ENCODE assay signal across 1 cellular context in the genomic region with DNA sequence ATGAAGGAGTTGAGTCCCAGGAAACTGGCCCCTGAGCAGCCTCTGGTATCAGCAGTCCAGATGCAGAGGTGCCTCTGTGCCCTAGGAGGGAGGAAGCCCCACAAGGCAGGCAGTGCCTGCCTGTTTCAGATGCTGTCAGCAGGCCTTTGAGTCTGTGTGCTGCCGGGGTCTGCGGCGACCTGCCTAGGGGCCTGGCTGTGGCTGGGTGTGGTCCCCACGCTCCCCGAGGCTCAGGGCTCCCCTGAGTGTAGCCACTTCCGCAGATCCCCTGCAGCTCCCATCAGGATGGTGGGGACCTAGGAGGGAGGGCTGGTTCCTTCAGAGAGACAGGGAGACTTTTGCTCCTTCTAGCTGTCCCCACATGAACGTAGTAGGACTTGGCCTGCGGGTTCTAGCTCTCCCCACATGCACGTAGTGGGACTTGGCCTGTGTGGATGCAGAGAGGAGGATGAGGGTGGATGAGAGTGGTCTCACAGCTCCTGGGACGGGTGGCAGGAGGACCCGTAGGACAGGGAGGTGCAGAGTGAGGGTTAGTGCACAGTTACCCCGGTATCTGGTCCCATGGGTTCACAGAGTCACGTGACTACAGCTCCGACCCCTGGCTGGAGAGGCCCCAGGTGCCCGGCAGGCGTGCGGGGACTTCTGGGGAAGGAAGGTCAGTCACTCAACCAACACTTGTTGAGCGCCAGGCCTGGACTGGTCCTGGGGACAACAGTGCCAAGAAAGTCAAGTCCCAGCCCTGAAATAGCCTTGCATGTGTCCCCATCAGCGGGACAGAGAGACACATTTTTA.
A peak's percentile ranks its signal among the peaks of the same experiment; 100 is the strongest.
TF ChIP-seq lines count a peak whose summit lies in the region.

No MANE protein-coding gene starts in this region.

TF ChIP-seq in K562, 482 proteins besides CTCF, POLR2A, EP300 and RAD21 (continued from another document):
- peak; percentile 28; the same call in 1 of the 2 replicates for TF ChIP-seq USF2 (CRISPR knock-in tag; IDR thresholded peaks at IDR 0.05)
